ENCODE assay signal across 8 cellular contexts in genomic region chr14:71319646-71320045, GRCh38. TPM values are rescaled to one million over a fixed set of nuclear protein-coding genes. Genes with fewer than 3 reads are reported as not detected.
A peak's percentile ranks its signal among the peaks of the same experiment; 100 is the strongest.
DNase-seq lines count a peak whose midpoint lies in the region; ATAC-seq and TF ChIP-seq lines count a peak whose summit lies in the region.

No MANE protein-coding gene starts in this region.

- POLR2A ChIA-PET in HCT116 (lab: Charles Lee): no interaction called here

- H3K4me3 Mint-ChIP-seq in natural killer cell treated with Interleukin-12 subunit alpha and Interleukin-12 subunit beta and Interleukin-15 and Interleukin-18, amount 100 ng/mL, for 72 hours: peak overlapping the region; percentile 91

- no peaks in the 10 kb centered on the region for H3K9me3 Mint-ChIP-seq in natural killer cell treated with Interleukin-12 subunit alpha and Interleukin-12 subunit beta and Interleukin-15 and Interleukin-18, amount 100 ng/mL, for 72 hours

- ATAC-seq in HCT116 (peak; percentile 14), RWPE2 (ENCODE audit: low read depth) (no peak), HG03097 (IDR thresholded peaks at IDR 0.05; ENCODE audit: low FRiP score, unreplicated experiment) (no peak), GM18505 (IDR thresholded peaks at IDR 0.05; ENCODE audit: unreplicated experiment) (no peak)
- peak in 1 of 2 donors; percentile 14 for ATAC-seq in natural killer cell treated with Interleukin-12 subunit alpha and Interleukin-12 subunit beta and Interleukin-15 and Interleukin-18, amount 100 ng/mL, for 72 hours

- CTCF ChIA-PET in HCT116 (lab: Charles Lee): no interaction called here

- H3K4me3 ChIP-seq in HCT116 (replicated peaks in 1 of 2; ENCODE audit: low read depth in 1 of 2, low read length in 2 of 2) (peak overlapping the region; percentile 81 to 92), RWPE2 (ENCODE audit: severe bottlenecking) (peak overlapping the region; percentile 81), epithelial cell of esophagus (ENCODE audit: low read length) (peak overlapping the region; percentile 89)

- peaks cover 10% of the 10 kb centered on the region; the same call in 1 of the 2 replicates for H4K20me1 ChIP-seq in HCT116 (ENCODE audit: insufficient read depth)

- H3K9me3 ChIP-seq in HCT116 (ENCODE audit: control insufficient read depth in 1 of 2, insufficient read depth in 1 of 2, low read depth in 1 of 2, low read length in 2 of 2) (no peaks in the 10 kb centered on the region), RWPE2 (ENCODE audit: severe bottlenecking) (no peaks in the 10 kb centered on the region)

- DNase-seq in DMS114 treated with DMSO at 0.1 percent for 48 hours (lab: John Stamatoyannopoulos, UW; ENCODE audit: unreplicated experiment) (peak; percentile 43), HCT116 (ENCODE audit: low read depth, low spot score) (no peak), RWPE2 (ENCODE audit: low spot score) (no peak), epithelial cell of esophagus (ENCODE audit: low read depth) (peak; percentile 29), cerebellum (ENCODE audit: low spot score) (no peak)
- DNase-seq in natural killer cell treated with Interleukin-12 subunit alpha and Interleukin-12 subunit beta and Interleukin-15 and Interleukin-18, amount 100 ng/mL, for 72 hours (ENCODE audit: low spot score): no peak

- peak overlapping the region; percentile 85 for H3K9ac ChIP-seq in HCT116 (ENCODE audit: low read length)

- RAD21 ChIA-PET in HCT116 (lab: Charles Lee; ENCODE audit: low non-redundant PET in 1 of 2, low total read pairs in 2 of 2, uncharacterized antibody in 2 of 2, unreplicated experiment in 2 of 2): no interaction called here

- H3K27ac ChIP-seq in HCT116 (ENCODE audit: low read depth, low read length) (peak overlapping the region; percentile 39; the same call in 1 of the 2 replicates), RWPE2 (ENCODE audit: poor library complexity, severe bottlenecking) (peak overlapping the region; percentile 93)

- BruUV-seq in HCT116 (replicated peaks; lab: Mats Ljungman, UMichigan): TSS peak; percentile 83

- H3K79me2 ChIP-seq in HCT116 (ENCODE audit: insufficient read depth, low read length): peaks cover 35% of the 10 kb centered on the region

- no peaks in the 10 kb centered on the region for H3K36me3 Mint-ChIP-seq in natural killer cell treated with Interleukin-12 subunit alpha and Interleukin-12 subunit beta and Interleukin-15 and Interleukin-18, amount 100 ng/mL, for 72 hours

- H3K27me3 Mint-ChIP-seq in natural killer cell treated with Interleukin-12 subunit alpha and Interleukin-12 subunit beta and Interleukin-15 and Interleukin-18, amount 100 ng/mL, for 72 hours: peaks cover 0 to 8% of the 10 kb centered on the region in 2 donors

- peak overlapping the region; percentile 19 for H2AFZ ChIP-seq in HCT116 (ENCODE audit: low read depth, low read length, poor library complexity, severe bottlenecking)

- peak overlapping the region; percentile 97 for H3K4me2 ChIP-seq in HCT116 (ENCODE audit: low read length)

- H3K27me3 ChIP-seq in HCT116 (ENCODE audit: insufficient read depth, low read length): no peaks in the 10 kb centered on the region
- no peaks in the 10 kb centered on the region for H3K27me3 ChIP-seq in RWPE2 (ENCODE audit: insufficient read depth, poor library complexity, severe bottlenecking)

- TF ChIP-seq CTCF in HCT116 (IDR thresholded peaks at IDR 0.05 in 2 of 3, conservative IDR thresholded peaks at IDR 0.05 in 1 of 3; ENCODE audit: borderline replicate concordance in 1 of 3, insufficient read depth in 1 of 3, low read depth in 2 of 3, low read length in 2 of 3): no peak
- peak; percentile 4 for TF ChIP-seq CTCF in RWPE2 (IDR thresholded peaks at IDR 0.05; ENCODE audit: poor library complexity, severe bottlenecking)
- no peak for TF ChIP-seq CTCF in epithelial cell of esophagus (IDR thresholded peaks at IDR 0.05; ENCODE audit: insufficient read depth, low read depth, low read length, missing control alignments)

- TF ChIP-seq POLR2A in HCT116 (IDR thresholded peaks at IDR 0.05; ENCODE audit: borderline replicate concordance, extremely low read depth, insufficient read depth, insufficient read length): no peak
- no peak for TF ChIP-seq POLR2A in GM18505 (IDR thresholded peaks at IDR 0.05; ENCODE audit: borderline replicate concordance, extremely low read depth, insufficient read depth, insufficient read length)

- H3K4me1 ChIP-seq in HCT116 (ENCODE audit: control insufficient read depth in 1 of 2, insufficient read depth in 2 of 2, low read length in 2 of 2) (peaks cover 18 to 25% of the 10 kb centered on the region in 2 experiments), RWPE2 (ENCODE audit: insufficient read depth, poor library complexity, severe bottlenecking) (peaks cover 22% of the 10 kb centered on the region)

- TF ChIP-seq RAD21 in HCT116 (IDR thresholded peaks at IDR 0.05; ENCODE audit: low read depth): no peak

- intact Hi-C loops in HCT116 (cut with micrococcal nuclease): loop anchor here (5.0 kb wide), 1 partner anchor 433 kb away; no protein-coding TSS in a partner anchor

- H3K36me3 ChIP-seq in HCT116 (ENCODE audit: control insufficient read depth in 1 of 2, insufficient read depth in 2 of 2, low read length in 2 of 2) (no peaks in the 10 kb centered on the region), RWPE2 (ENCODE audit: low read depth) (peaks cover 6% of the 10 kb centered on the region; the same call in 1 of the 2 replicates)

- H3K27ac Mint-ChIP-seq in natural killer cell treated with Interleukin-12 subunit alpha and Interleukin-12 subunit beta and Interleukin-15 and Interleukin-18, amount 100 ng/mL, for 72 hours: peak overlapping the region; percentile 81 to 82

- no peaks in the 10 kb centered on the region for H3K9me2 ChIP-seq in HCT116 (ENCODE audit: insufficient read depth)

- H3K4me1 Mint-ChIP-seq in natural killer cell treated with Interleukin-12 subunit alpha and Interleukin-12 subunit beta and Interleukin-15 and Interleukin-18, amount 100 ng/mL, for 72 hours (ENCODE audit: low read depth in 2 of 2): peaks cover 38 to 42% of the 10 kb centered on the region in 2 donors

TF ChIP-seq in HCT116, 20 proteins besides CTCF, POLR2A, EP300 and RAD21:
- no peak for TF ChIP-seq CEBPB (IDR thresholded peaks at IDR 0.05; ENCODE audit: low read depth)
- TF ChIP-seq ZNF274 (IDR thresholded peaks at IDR 0.05; ENCODE audit: low read depth, low read length): no peak
- no peak for TF ChIP-seq FOSL1 (IDR thresholded peaks at IDR 0.05; ENCODE audit: low read depth)
- no peak for TF ChIP-seq EZH2phosphoT487 (IDR thresholded peaks at IDR 0.05; ENCODE audit: borderline replicate concordance)

RNA-seq across cellular contexts. Expression of gene SIPA1L1, which starts 0.6 kb away (rescaled TPM):
- total RNA-seq in HCT116 (2021; ENCODE audit: unreplicated experiment) (37.6 TPM), cerebellum (22.9 TPM)
- polyA plus RNA-seq in HCT116 (2012): 22.0 and 26.0 TPM in 2 replicates
- total RNA-seq in natural killer cell treated with Interleukin-12 subunit alpha and Interleukin-12 subunit beta and Interleukin-15 and Interleukin-18, amount 100 ng/mL, for 72 hours: 10 to 100 TPM; 54.6 to 69.5 TPM

Comparison
In these comparisons a context has a peak if more than half of its experiments do, and no peak if none do; other contexts are left out.
1. DNase-seq: peak in DMS114 treated with DMSO at 0.1 percent for 48 hours (single experiment) and epithelial cell of esophagus (single experiment); none in HCT116 (single experiment), RWPE2 (single experiment), natural killer cell treated with Interleukin-12 subunit alpha and Interleukin-12 subunit beta and Interleukin-15 and Interleukin-18, amount 100 ng/mL, for 72 hours (single experiment) and cerebellum (single experiment).
2. Peak in every context shown above with its lines, with median percentiles within 50 percentile points of each other: H3K4me3 ChIP-seq.